Comparison of ENCODE assay signal across 26 cellular contexts in genomic region chr1:167344605-167345385, GRCh38.
DNase-seq lines count a peak whose midpoint lies in the region; ATAC-seq and TF ChIP-seq lines count a peak whose summit lies in the region.
"Had no signal": no experiment of that assay in that cellular context is flagged by ENCODE, and none has a peak within 500 bp of the region (broad histone marks: within the 10 kb centered on the region; RNA-seq: fewer than 3 reads in every experiment).

No MANE protein-coding gene starts in this region.

- no peaks in the 10 kb centered on the region for H3K9me3 Mint-ChIP-seq in activated T-cell treated with anti-CD3 and anti-CD28 coated beads, Interleukin-2, amount 50 U/mL, for 72 hours
- H3K9me3 Mint-ChIP-seq in activated T-cell treated with anti-CD3 and anti-CD28 coated beads, Interleukin-2, amount 50 U/mL, for 4 hours = no peaks in the 10 kb centered on the region
- H3K9me3 Mint-ChIP-seq in activated T-helper 1 cell treated with anti-CD3 and anti-CD28 coated beads, Interleukin-12 subunit alpha, Interleukin-12 subunit beta, Interleukin-2, Interleukin-4 antibody, amounts not matched to agents 30 ng/mL and 10 ng/mL and 1 ng/mL, durations not matched to agents 14 hours and 24 hours and 36 hours = no peaks in the 10 kb centered on the region
- H3K9me3 Mint-ChIP-seq: activated CD4-positive, alpha-beta T cell treated with anti-CD3 and anti-CD28 coated beads, Interleukin-2, amount 10 ng/mL, durations not matched to agents 24 days and 14 days; natural killer cell treated with Interleukin-12 subunit alpha and Interleukin-12 subunit beta and Interleukin-15 and Interleukin-18, amount 100 ng/mL, for 72 hours; type B pancreatic cell had no signal

- no peak for ATAC-seq in activated T-cell treated with anti-CD3 and anti-CD28 coated beads, Interleukin-2, amount 50 U/mL, for 72 hours (replicated peaks in 1 of 2)
- no peak for ATAC-seq in activated T-cell treated with anti-CD3 and anti-CD28 coated beads, Interleukin-2, amount 50 U/mL, for 4 hours
- ATAC-seq in HG02973 (IDR thresholded peaks at IDR 0.05; ENCODE audit: unreplicated experiment) (no peak), HG02571 (IDR thresholded peaks at IDR 0.05; ENCODE audit: unreplicated experiment) (no peak)
- ATAC-seq: foreskin keratinocyte; heart right ventricle; natural killer cell treated with Interleukin-12 subunit alpha and Interleukin-12 subunit beta and Interleukin-15 and Interleukin-18, amount 100 ng/mL, for 72 hours; pancreas; T-helper 17 cell had no signal

- intact Hi-C loops in activated T-helper 1 cell treated with anti-CD3 and anti-CD28 coated beads, Interleukin-12 subunit alpha, Interleukin-12 subunit beta, Interleukin-2, Interleukin-4 antibody, amounts not matched to agents 30 ng/mL and 10 ng/mL and 1 ng/mL, durations not matched to agents 14 hours and 24 hours and 36 hours (cut with micrococcal nuclease) = loop anchor here (5.0 kb wide), 2 partner anchors 77 to 277 kb away; no protein-coding TSS in a partner anchor

- no peak overlapping the region for H3K4me3 Mint-ChIP-seq in activated T-cell treated with anti-CD3 and anti-CD28 coated beads, Interleukin-2, amount 50 U/mL, for 72 hours
- no peak overlapping the region for H3K4me3 Mint-ChIP-seq in activated T-cell treated with anti-CD3 and anti-CD28 coated beads, Interleukin-2, amount 50 U/mL, for 4 hours
- no peak overlapping the region for H3K4me3 Mint-ChIP-seq in activated T-helper 1 cell treated with anti-CD3 and anti-CD28 coated beads, Interleukin-12 subunit alpha, Interleukin-12 subunit beta, Interleukin-2, Interleukin-4 antibody, amounts not matched to agents 30 ng/mL and 10 ng/mL and 1 ng/mL, durations not matched to agents 14 hours and 24 hours and 36 hours
- H3K4me3 Mint-ChIP-seq: activated CD4-positive, alpha-beta T cell treated with anti-CD3 and anti-CD28 coated beads, Interleukin-2, amount 10 ng/mL, durations not matched to agents 24 days and 14 days; B cell; natural killer cell treated with Interleukin-12 subunit alpha and Interleukin-12 subunit beta and Interleukin-15 and Interleukin-18, amount 100 ng/mL, for 72 hours; T-helper 17 cell; type B pancreatic cell had no signal

- TF ChIP-seq CTCF in VCaP (conservative IDR thresholded peaks at IDR 0.05) (no peak), fibroblast of mammary gland (conservative IDR thresholded peaks at IDR 0.05; ENCODE audit: control insufficient read depth, insufficient read depth, low read depth, low read length) (no peak)

- H3K27ac Mint-ChIP-seq in activated T-cell treated with anti-CD3 and anti-CD28 coated beads, Interleukin-2, amount 50 U/mL, for 72 hours = peak overlapping the region; percentile 2
- no peak overlapping the region for H3K27ac Mint-ChIP-seq in activated T-helper 1 cell treated with anti-CD3 and anti-CD28 coated beads, Interleukin-12 subunit alpha, Interleukin-12 subunit beta, Interleukin-2, Interleukin-4 antibody, amounts not matched to agents 30 ng/mL and 10 ng/mL and 1 ng/mL, durations not matched to agents 14 hours and 24 hours and 36 hours
- H3K27ac Mint-ChIP-seq: activated CD4-positive, alpha-beta T cell treated with anti-CD3 and anti-CD28 coated beads, Interleukin-2, amount 10 ng/mL, durations not matched to agents 24 days and 14 days; B cell; natural killer cell treated with Interleukin-12 subunit alpha and Interleukin-12 subunit beta and Interleukin-15 and Interleukin-18, amount 100 ng/mL, for 72 hours; T-helper 17 cell; type B pancreatic cell had no signal

- H3K27ac ChIP-seq in VCaP = peak overlapping the region; percentile 30; the same call in 1 of the 2 replicates
- H3K27ac ChIP-seq: foreskin keratinocyte, heart right ventricle, pancreas had no signal

- H3K4me3 ChIP-seq in fibroblast of mammary gland (ENCODE audit: control insufficient read depth, low read depth, low read length) = no peak overlapping the region
- H3K4me3 ChIP-seq: heart right ventricle, pancreas had no signal

- H3K27me3 Mint-ChIP-seq in activated T-cell treated with anti-CD3 and anti-CD28 coated beads, Interleukin-2, amount 50 U/mL, for 72 hours (ENCODE audit: low read depth) = no peaks in the 10 kb centered on the region
- H3K27me3 Mint-ChIP-seq in activated T-cell treated with anti-CD3 and anti-CD28 coated beads, Interleukin-2, amount 50 U/mL, for 4 hours (ENCODE audit: low read depth) = no peaks in the 10 kb centered on the region
- H3K27me3 Mint-ChIP-seq in activated T-helper 1 cell treated with anti-CD3 and anti-CD28 coated beads, Interleukin-12 subunit alpha, Interleukin-12 subunit beta, Interleukin-2, Interleukin-4 antibody, amounts not matched to agents 30 ng/mL and 10 ng/mL and 1 ng/mL, durations not matched to agents 14 hours and 24 hours and 36 hours (ENCODE audit: insufficient read depth) = no peaks in the 10 kb centered on the region
- H3K27me3 Mint-ChIP-seq: activated CD4-positive, alpha-beta T cell treated with anti-CD3 and anti-CD28 coated beads, Interleukin-2, amount 10 ng/mL, durations not matched to agents 24 days and 14 days; B cell; natural killer cell treated with Interleukin-12 subunit alpha and Interleukin-12 subunit beta and Interleukin-15 and Interleukin-18, amount 100 ng/mL, for 72 hours; T-helper 17 cell; type B pancreatic cell had no signal

- peaks cover 5% of the 10 kb centered on the region for H3K4me1 Mint-ChIP-seq in activated T-cell treated with anti-CD3 and anti-CD28 coated beads, Interleukin-2, amount 50 U/mL, for 72 hours (ENCODE audit: low read depth)
- peaks cover 4% of the 10 kb centered on the region for H3K4me1 Mint-ChIP-seq in activated T-cell treated with anti-CD3 and anti-CD28 coated beads, Interleukin-2, amount 50 U/mL, for 4 hours (ENCODE audit: low read depth)
- peaks cover 5% of the 10 kb centered on the region for H3K4me1 Mint-ChIP-seq in activated T-helper 1 cell treated with anti-CD3 and anti-CD28 coated beads, Interleukin-12 subunit alpha, Interleukin-12 subunit beta, Interleukin-2, Interleukin-4 antibody, amounts not matched to agents 30 ng/mL and 10 ng/mL and 1 ng/mL, durations not matched to agents 14 hours and 24 hours and 36 hours (ENCODE audit: low read depth)

- no peak for DNase-seq in activated T-cell treated with anti-CD3 and anti-CD28 coated beads, Interleukin-2, amount 50 U/mL, for 72 hours
- DNase-seq in activated T-cell treated with anti-CD3 and anti-CD28 coated beads, Interleukin-2, amount 50 U/mL, for 4 hours = no peak
- peak; percentile 13 for DNase-seq in fibroblast of mammary gland (ENCODE audit: low read depth)
- no peak for DNase-seq in central memory CD4-positive, alpha-beta T cell
- DNase-seq in activated T-helper 1 cell treated with anti-CD3 and anti-CD28 coated beads, Interleukin-12 subunit alpha, Interleukin-12 subunit beta, Interleukin-2, Interleukin-4 antibody, amounts not matched to agents 30 ng/mL and 10 ng/mL and 1 ng/mL, durations not matched to agents 14 hours and 24 hours and 36 hours (ENCODE audit: low spot score) = no peak
- DNase-seq: activated CD4-positive, alpha-beta T cell treated with anti-CD3 and anti-CD28 coated beads, Interleukin-2, amount 10 ng/mL, durations not matched to agents 24 days and 14 days; activated naive CD4-positive, alpha-beta T cell treated with anti-CD3 and anti-CD28 coated beads, Interleukin-2, amount 50 U/mL, for 16 hours; activated T-cell treated with anti-CD3 and anti-CD28 coated beads, Interleukin-2, amount 50 U/mL, for 48 hours; anterior cingulate cortex; cerebellar nuclear complex; DND-41; erythroblast; foreskin keratinocyte; heart right ventricle; Kasumi-1; NCI-H1694; NCI-H2171; NCI-H526; pancreas; T-helper 17 cell had no signal

- no peaks in the 10 kb centered on the region for H3K36me3 Mint-ChIP-seq in activated T-cell treated with anti-CD3 and anti-CD28 coated beads, Interleukin-2, amount 50 U/mL, for 72 hours (ENCODE audit: insufficient read depth in 2 of 2)
- H3K36me3 Mint-ChIP-seq in activated T-cell treated with anti-CD3 and anti-CD28 coated beads, Interleukin-2, amount 50 U/mL, for 4 hours (ENCODE audit: insufficient read depth) = peaks cover 9% of the 10 kb centered on the region
- H3K36me3 Mint-ChIP-seq in activated T-helper 1 cell treated with anti-CD3 and anti-CD28 coated beads, Interleukin-12 subunit alpha, Interleukin-12 subunit beta, Interleukin-2, Interleukin-4 antibody, amounts not matched to agents 30 ng/mL and 10 ng/mL and 1 ng/mL, durations not matched to agents 14 hours and 24 hours and 36 hours (ENCODE audit: low read depth) = no peaks in the 10 kb centered on the region
- H3K36me3 Mint-ChIP-seq: natural killer cell treated with Interleukin-12 subunit alpha and Interleukin-12 subunit beta and Interleukin-15 and Interleukin-18, amount 100 ng/mL, for 72 hours had no signal
